In genomic region chr6:4008324-4009047, GRCh38 we compare ENCODE assay signal across 8 cellular contexts.
DNase-seq lines count a peak whose midpoint lies in the region; ATAC-seq, FAIRE-seq and TF ChIP-seq lines count a peak whose summit lies in the region.

No MANE protein-coding gene starts in this region.

- H3K4me1 Mint-ChIP-seq in astrocyte (ENCODE audit: low read depth, unreplicated experiment) = peaks cover 7% of the 10 kb centered on the region

- no peaks in the 10 kb centered on the region for H3K9me3 Mint-ChIP-seq in astrocyte (ENCODE audit: unreplicated experiment)

- peak overlapping the region; percentile 4 for H3K27ac Mint-ChIP-seq in astrocyte (ENCODE audit: unreplicated experiment)

- H3K4me1 ChIP-seq in astrocyte (ENCODE audit: insufficient read depth, low read length) (peaks cover 3% of the 10 kb centered on the region), keratinocyte (ENCODE audit: control insufficient read depth, extremely low read depth, insufficient read depth, low read length) (peaks cover 12% of the 10 kb centered on the region), thoracic aorta (ENCODE audit: control insufficient read depth in 1 of 2, low read depth in 2 of 2) (peaks cover 10 to 11% of the 10 kb centered on the region in 2 donors)

- H3K27ac ChIP-seq in astrocyte (ENCODE audit: low read depth, low read length) = peak overlapping the region; percentile 40
- peak overlapping the region; percentile 44 for H3K27ac ChIP-seq in keratinocyte (ENCODE audit: control insufficient read depth, insufficient read depth, low read length)
- H3K27ac ChIP-seq in thoracic aorta = peak overlapping the region in 1 of 2 donors; percentile 0

- no peaks in the 10 kb centered on the region for H3K9me1 ChIP-seq in keratinocyte (ENCODE audit: control insufficient read depth, extremely low read depth, insufficient read depth, low read length)

- H4K20me1 ChIP-seq in astrocyte (ENCODE audit: insufficient read depth, low read length) = peaks cover 19% of the 10 kb centered on the region
- H4K20me1 ChIP-seq in keratinocyte (ENCODE audit: control insufficient read depth, extremely low read depth, insufficient read depth, low read length) = no peaks in the 10 kb centered on the region

- H2AFZ ChIP-seq in astrocyte (ENCODE audit: low read depth, low read length) (no peak overlapping the region), keratinocyte (ENCODE audit: control insufficient read depth, low read length) (no peak overlapping the region)

- H3K4me3 ChIP-seq in AG10803 (ENCODE audit: low read length) = no peak overlapping the region
- H3K4me3 ChIP-seq in astrocyte (ENCODE audit: insufficient read depth, low read depth, low read length) = no peak overlapping the region
- no peak overlapping the region for H3K4me3 ChIP-seq in keratinocyte (ENCODE audit: control insufficient read depth in 2 of 3, extremely low read depth in 1 of 3, insufficient read depth in 2 of 3, low read depth in 1 of 3, low read length in 3 of 3)
- H3K4me3 ChIP-seq in thoracic aorta = no peak overlapping the region

- peak overlapping the region; percentile 33 for H3K9ac ChIP-seq in astrocyte (ENCODE audit: low read length)
- H3K9ac ChIP-seq in keratinocyte (ENCODE audit: control insufficient read depth, extremely low read depth, insufficient read depth, low read length) = no peak overlapping the region

- no peaks in the 10 kb centered on the region for H3K27me3 Mint-ChIP-seq in astrocyte (ENCODE audit: low read depth, unreplicated experiment)

- in situ Hi-C loops in GM13976 (cut with MboI; ENCODE audit: low sequenced_read_pairs, unreplicated experiment) = no loop called here

- H3K9me3 ChIP-seq in astrocyte (ENCODE audit: insufficient read depth, low read depth, low read length) (no peaks in the 10 kb centered on the region), keratinocyte (ENCODE audit: control insufficient read depth, low read depth, low read length) (no peaks in the 10 kb centered on the region), thoracic aorta (no peaks in the 10 kb centered on the region)

- no peak overlapping the region for H3K4me2 ChIP-seq in astrocyte (ENCODE audit: low read length)
- no peak overlapping the region for H3K4me2 ChIP-seq in keratinocyte (ENCODE audit: control insufficient read depth, extremely low read depth, insufficient read depth, low read depth, low read length)

- ATAC-seq in thoracic aorta (ENCODE audit: insufficient number of reproducible peaks, low FRiP score, low read depth) (no peak), HG02623 (IDR thresholded peaks at IDR 0.05; ENCODE audit: unreplicated experiment) (no peak)

- DNase-seq in AG10803 (ENCODE audit: low read depth) (peak; percentile 91), GM13976 (ENCODE audit: low spot score) (peak; percentile 49), NCI-H526 (lab: John Stamatoyannopoulos, UW) (peak; percentile 27 to 69), astrocyte (ENCODE audit: low read depth) (peak; percentile 78), keratinocyte (ENCODE audit: low read depth, low spot score) (peak; percentile 33), thoracic aorta (ENCODE audit: low spot score) (no peak), cortex of kidney (lab: John Stamatoyannopoulos, UW) (no peak)

- H3K27me3 ChIP-seq in astrocyte (ENCODE audit: insufficient read depth, low read length) (no peaks in the 10 kb centered on the region), keratinocyte (ENCODE audit: control insufficient read depth, extremely low read depth, insufficient read depth, low read length) (no peaks in the 10 kb centered on the region), thoracic aorta (replicated peaks; ENCODE audit: insufficient read depth) (no peaks in the 10 kb centered on the region)

- H3K36me3 ChIP-seq in astrocyte (ENCODE audit: insufficient read depth, low read length) = no peaks in the 10 kb centered on the region
- H3K36me3 ChIP-seq in keratinocyte (ENCODE audit: control insufficient read depth in 2 of 2, extremely low read depth in 1 of 2, insufficient read depth in 2 of 2, low read length in 2 of 2) = no peaks in the 10 kb centered on the region
- no peaks in the 10 kb centered on the region for H3K36me3 ChIP-seq in thoracic aorta

- no peak overlapping the region for H3K4me3 Mint-ChIP-seq in astrocyte (ENCODE audit: unreplicated experiment)

- dilution Hi-C loops in keratinocyte (cut with MboI; ENCODE audit: extremely low pct_ligation_motif_present, low sequenced_read_pairs) = no loop called here

- FAIRE-seq in astrocyte (lab: Jason Lieb, UNC) = no peak
- FAIRE-seq in keratinocyte (lab: Jason Lieb, UNC) = peak; percentile 44

- H3K79me2 ChIP-seq in astrocyte (ENCODE audit: insufficient read depth, low read length) = peaks cover 44% of the 10 kb centered on the region
- peaks cover 14% of the 10 kb centered on the region for H3K79me2 ChIP-seq in keratinocyte (ENCODE audit: control insufficient read depth, insufficient read depth, low read length)

- peaks cover 5% of the 10 kb centered on the region for H3K36me3 Mint-ChIP-seq in astrocyte (ENCODE audit: low read depth, unreplicated experiment)

- TF ChIP-seq CTCF in AG10803 (conservative IDR thresholded peaks at IDR 0.05; ENCODE audit: low read length) (peak; percentile 71), GM13976 (IDR thresholded peaks at IDR 0.05; ENCODE audit: borderline replicate concordance, control extremely low read depth, extremely low read depth, insufficient read depth, missing control alignments) (peak; percentile 33), astrocyte (IDR thresholded peaks at IDR 0.05; ENCODE audit: insufficient read depth, low read depth, low read length) (peak; percentile 64), keratinocyte (optimal IDR thresholded peaks at IDR 0.05 in 1 of 3, IDR thresholded peaks at IDR 0.05 in 1 of 3, conservative IDR thresholded peaks at IDR 0.05 in 1 of 3; ENCODE audit: extremely low read depth in 1 of 3, insufficient read depth in 2 of 3, low read length in 3 of 3) (peak in 2 of 3 experiments; percentile 40 to 58), thoracic aorta (IDR thresholded peaks at IDR 0.05) (peak; percentile 50)

Comparison
In these comparisons a context has a peak if more than half of its experiments do, and no peak if none do; other contexts are left out.
1. DNase-seq: peak in AG10803 (single experiment), GM13976 (single experiment), NCI-H526 (2 of 2), astrocyte (single experiment) and keratinocyte (single experiment); none in thoracic aorta (single experiment) and cortex of kidney (single experiment).
2. Peak in every context shown above with its lines, with median percentiles within 50 percentile points of each other: CTCF ChIP-seq.